23 cellular contexts compared by ENCODE assay signal in genomic region chr3:72092778-72093177, GRCh38.
DNase-seq lines count a peak whose midpoint lies in the region; ATAC-seq, FAIRE-seq and TF ChIP-seq lines count a peak whose summit lies in the region.
"Had no signal": no experiment of that assay in that cellular context is flagged by ENCODE, and none has a peak within 500 bp of the region (broad histone marks: within the 10 kb centered on the region; RNA-seq: fewer than 3 reads in every experiment).

No MANE protein-coding gene starts in this region.

- ATAC-seq in GM18508 (IDR thresholded peaks at IDR 0.05; ENCODE audit: insufficient read depth, unreplicated experiment): peak; percentile 47
- ATAC-seq in K562: peak; percentile 80
- ATAC-seq in SK-N-SH treated with all-trans-retinoic acid at 6 μM for 48 hours: no peak
- ATAC-seq: heart left ventricle, left cardiac atrium, psoas muscle had no signal

- H3K27ac ChIP-seq in K562 (ENCODE audit: extremely low read depth, low read depth, low read length) (no peak overlapping the region), PC-9 (no peak overlapping the region)
- H3K27ac ChIP-seq: heart left ventricle, psoas muscle, RWPE1, uterus had no signal

- peaks cover 35% of the 10 kb centered on the region for H3K27me3 Mint-ChIP-seq in type B pancreatic cell
- H3K27me3 Mint-ChIP-seq: activated naive CD4-positive, alpha-beta T cell treated with anti-CD3 and anti-CD28 coated beads, Interleukin-2, amount 50 U/mL, for 24 hours had no signal

- peak; percentile 7 for DNase-seq in EH (ENCODE audit: low read depth)
- peak; percentile 57 for DNase-seq in NAMALWA (ENCODE audit: low spot score)
- peak in 2 of 4 experiments; percentile 43 to 44 for DNase-seq in K562 (ENCODE audit: extremely low read depth in 1 of 4, low spot score in 3 of 4)
- no peak for DNase-seq in type B pancreatic cell (ENCODE audit: extremely low spot score, unreplicated experiment)
- no peak for DNase-seq in NCI-H345 treated with DMSO at 0.1 percent for 48 hours (lab: John Stamatoyannopoulos, UW; ENCODE audit: unreplicated experiment)
- DNase-seq in PC-9: no peak
- DNase-seq: aorta, caudate nucleus, heart left ventricle, Kasumi-1, left cardiac atrium, NCI-H1105 treated with DMSO at 0.1 percent for 48 hours, NCI-H524, psoas muscle, substantia nigra, uterus had no signal

- 25% methylated on average over 6 of the region's 7 CpGs for WGBS in K562 (ENCODE audit: insufficient coverage, low coverage, missing lambda C conversion rate)

- no peaks in the 10 kb centered on the region for H3K9me2 ChIP-seq in PC-9 (ENCODE audit: insufficient read depth)

- peak overlapping the region; percentile 19 for H2AFZ ChIP-seq in K562 (ENCODE audit: low read depth, low read length)
- H2AFZ ChIP-seq in PC-9: no peak overlapping the region

- H3K27me3 ChIP-seq in K562 (ENCODE audit: control insufficient read depth in 2 of 2, insufficient read depth in 2 of 2, low read length in 2 of 2) (no peaks in the 10 kb centered on the region), PC-9 (ENCODE audit: insufficient read depth, low read depth) (peaks cover 23% of the 10 kb centered on the region)
- H3K27me3 ChIP-seq: heart left ventricle, uterus had no signal

- no peaks in the 10 kb centered on the region for H3K9me3 Mint-ChIP-seq in type B pancreatic cell
- H3K9me3 Mint-ChIP-seq: activated naive CD4-positive, alpha-beta T cell treated with anti-CD3 and anti-CD28 coated beads, Interleukin-2, amount 50 U/mL, for 24 hours had no signal

- in situ Hi-C loops in K562 (cut with MboI): loop anchor here (10.0 kb wide), 1 partner anchor 218 kb away; no protein-coding TSS in a partner anchor

- peaks cover 7 to 16% of the 10 kb centered on the region in 2 experiments; a peak in 4 of 5 replicates for H3K4me1 ChIP-seq in K562 (replicated peaks in 1 of 2; ENCODE audit: control insufficient read depth in 2 of 2, insufficient read depth in 2 of 2, low read length in 2 of 2)
- H3K4me1 ChIP-seq in PC-9 (replicated peaks; ENCODE audit: insufficient read depth): no peaks in the 10 kb centered on the region
- H3K4me1 ChIP-seq: psoas muscle, uterus had no signal

- H3K27ac Mint-ChIP-seq in type B pancreatic cell: no peak overlapping the region
- H3K27ac Mint-ChIP-seq: activated naive CD4-positive, alpha-beta T cell treated with anti-CD3 and anti-CD28 coated beads, Interleukin-2, amount 50 U/mL, for 24 hours; CD14-positive monocyte had no signal

- peak; percentile 7 to 51; a peak in 2 of 4 replicates for TF ChIP-seq RAD21 in K562 (CRISPR knock-in tag; conservative IDR thresholded peaks at IDR 0.05 in 1 of 2, IDR thresholded peaks at IDR 0.05 in 1 of 2)

- BruUV-seq in K562 (replicated peaks; lab: Mats Ljungman, UMichigan) (no TSS peak), PC-9 (replicated peaks; lab: Mats Ljungman, UMichigan) (no TSS peak)

- intact Hi-C loops in K562 (cut with micrococcal nuclease): loop anchor here (5.0 kb wide), 1 partner anchor 215 kb away; no protein-coding TSS in a partner anchor
- intact Hi-C loops in PC-9 (cut with micrococcal nuclease; ENCODE audit: unreplicated experiment): no loop called here

- H3K9me3 ChIP-seq in K562 (replicated peaks; ENCODE audit: control insufficient read depth, insufficient read depth, low read depth, low read length): no peaks in the 10 kb centered on the region
- H3K9me3 ChIP-seq in PC-9 (ENCODE audit: insufficient read depth, low read depth): no peaks in the 10 kb centered on the region
- H3K9me3 ChIP-seq: heart left ventricle, psoas muscle, uterus had no signal

- no peak overlapping the region for H3K4me3 Mint-ChIP-seq in type B pancreatic cell
- H3K4me3 Mint-ChIP-seq: activated naive CD4-positive, alpha-beta T cell treated with anti-CD3 and anti-CD28 coated beads, Interleukin-2, amount 50 U/mL, for 24 hours had no signal

- TF ChIP-seq EP300 in K562 (IDR thresholded peaks at IDR 0.05; ENCODE audit: low read length): no peak

- no peaks in the 10 kb centered on the region for H3F3A ChIP-seq in PC-9 (ENCODE audit: insufficient read depth, low read depth)

- H3K4me2 ChIP-seq in K562 (ENCODE audit: insufficient read depth, low read length): no peak overlapping the region; the same call in 1 of the 2 replicates
- H3K4me2 ChIP-seq in PC-9: no peak overlapping the region

- TF ChIP-seq CTCF in K562 (IDR thresholded peaks at IDR 0.05 in 2 of 3, conservative IDR thresholded peaks at IDR 0.05 in 1 of 3; ENCODE audit: insufficient read depth in 2 of 3, low read depth in 1 of 3, low read length in 3 of 3): peak in 2 of 3 experiments; percentile 47; a peak in 3 of 6 replicates
- TF ChIP-seq CTCF in type B pancreatic cell (conservative IDR thresholded peaks at IDR 0.05): no peak
- no peak for TF ChIP-seq CTCF in PC-9 (conservative IDR thresholded peaks at IDR 0.05)

- no peaks in the 10 kb centered on the region for H3K79me2 ChIP-seq in K562 (ENCODE audit: control insufficient read depth, insufficient read depth, low read length)
- no peaks in the 10 kb centered on the region for H3K79me2 ChIP-seq in PC-9 (ENCODE audit: low read depth)

- CTCF ChIA-PET in K562 (lab: Yijun Ruan, JAX; ENCODE audit: low intra/inter-chr PET ratio): interaction anchor here (0.7 kb wide), 1 partner anchor 96 kb away, joined by 3 read pairs; no protein-coding TSS in a partner anchor
- CTCF ChIA-PET in PC-9 (lab: Charles Lee): no interaction called here

- FAIRE-seq in K562 (lab: Jason Lieb, UNC): peak; percentile 60
- FAIRE-seq: G401.6, H54 had no signal

- no peaks in the 10 kb centered on the region for H3K36me3 ChIP-seq in K562 (ENCODE audit: control insufficient read depth, insufficient read depth, low read length)
- H3K36me3 ChIP-seq in PC-9 (ENCODE audit: low read depth): no peaks in the 10 kb centered on the region
- H3K36me3 ChIP-seq: heart left ventricle, uterus had no signal

- H3K9ac ChIP-seq in K562 (ENCODE audit: insufficient read depth in 1 of 2, low read depth in 2 of 2, low read length in 2 of 2): peak overlapping the region in 1 of 2 experiments; percentile 16; a peak in 1 of 4 replicates

- H3K36me3 Mint-ChIP-seq in type B pancreatic cell: no peaks in the 10 kb centered on the region
- H3K36me3 Mint-ChIP-seq: activated naive CD4-positive, alpha-beta T cell treated with anti-CD3 and anti-CD28 coated beads, Interleukin-2, amount 50 U/mL, for 24 hours had no signal

- H3K4me3 ChIP-seq in K562 (no peak overlapping the region), PC-9 (no peak overlapping the region)
- H3K4me3 ChIP-seq: heart left ventricle, psoas muscle, uterus had no signal

- POLR2A ChIA-PET in K562 (lab: Yijun Ruan, JAX): interaction anchor here (1.4 kb wide), 1 partner anchor 12 kb away, joined by 3 read pairs; no protein-coding TSS in a partner anchor
- POLR2A ChIA-PET in PC-9 (lab: Charles Lee; ENCODE audit: unreplicated experiment): no interaction called here

- H3K9me1 ChIP-seq in K562 (ENCODE audit: control insufficient read depth, insufficient read depth, low read length): no peaks in the 10 kb centered on the region

- TF ChIP-seq POLR2A in K562 (conservative IDR thresholded peaks at IDR 0.05): no peak

- no peaks in the 10 kb centered on the region for H4K20me1 ChIP-seq in K562 (replicated peaks; ENCODE audit: control insufficient read depth, insufficient read depth, low read length)
- H4K20me1 ChIP-seq in PC-9 (ENCODE audit: insufficient read depth): no peaks in the 10 kb centered on the region

- H3K4me1 Mint-ChIP-seq in type B pancreatic cell (ENCODE audit: unreplicated experiment): no peaks in the 10 kb centered on the region
- H3K4me1 Mint-ChIP-seq: activated naive CD4-positive, alpha-beta T cell treated with anti-CD3 and anti-CD28 coated beads, Interleukin-2, amount 50 U/mL, for 24 hours had no signal

TF ChIP-seq in K562, 482 proteins besides CTCF, POLR2A, EP300 and RAD21 (continues in another document):
- TF ChIP-seq RFX7 (CRISPR knock-in tag; IDR thresholded peaks at IDR 0.05): no peak
- TF ChIP-seq NFIC (IDR thresholded peaks at IDR 0.05): 0 out of 2 replicates have a peak, but pooled peaks have one; percentile 5

TF ChIP-seq in SK-N-SH treated with all-trans-retinoic acid at 6 μM for 48 hours, 23 proteins besides CTCF, POLR2A, EP300 and RAD21 (continues in another document):
- TF ChIP-seq PPARA (CRISPR knock-in tag; IDR thresholded peaks at IDR 0.05; ENCODE audit: borderline replicate concordance) (no peak), TCF4 (CRISPR knock-in tag; IDR thresholded peaks at IDR 0.05; ENCODE audit: borderline replicate concordance) (no peak), TSHZ2 (CRISPR knock-in tag; IDR thresholded peaks at IDR 0.05) (no peak), ZC3H10 (CRISPR knock-in tag; IDR thresholded peaks at IDR 0.05) (no peak), CREB5 (CRISPR knock-in tag; IDR thresholded peaks at IDR 0.05; ENCODE audit: low read depth) (no peak)

Comparison
In these comparisons a context has a peak if more than half of its experiments do, and no peak if none do; other contexts are left out.
1. DNase-seq: peak in EH (single experiment) and NAMALWA (single experiment); none in type B pancreatic cell (single experiment), NCI-H345 treated with DMSO at 0.1 percent for 48 hours (single experiment) and PC-9 (0 of 2).
2. CTCF ChIP-seq: peak in K562 (2 of 3); none in type B pancreatic cell (single experiment) and PC-9 (single experiment).